ENCODE assay signal across 34 cellular contexts in genomic region chr12:70006619-70006973, GRCh38.
"Had no signal": no experiment of that assay in that cellular context is flagged by ENCODE, and none has a peak within 500 bp of the region (broad histone marks: within the 10 kb centered on the region; RNA-seq: fewer than 3 reads in every experiment).

No MANE protein-coding gene starts in this region.

- H3K4me1 ChIP-seq: Peyer's patch had no signal

- H3K27me3 Mint-ChIP-seq: brain had no signal

- ATAC-seq: activated CD8-positive, alpha-beta T cell treated with anti-CD3 and anti-CD28 coated beads, Interleukin-2, amount 10 ng/mL, durations not matched to agents 7 days and 5 days; activated naive CD8-positive, alpha-beta T cell treated with anti-CD3 and anti-CD28 coated beads, Interleukin-2, amount 50 U/mL, for 24 hours; K562; PC-3 had no signal

- H3K4me1 Mint-ChIP-seq: activated naive CD8-positive, alpha-beta T cell treated with anti-CD3 and anti-CD28 coated beads, Interleukin-2, amount 50 U/mL, for 24 hours had no signal

- H3K36me3 Mint-ChIP-seq: activated naive CD8-positive, alpha-beta T cell had no signal

- H3K27me3 ChIP-seq: MG63, Peyer's patch had no signal

- H3K4me3 ChIP-seq: K562, MG63, Peyer's patch had no signal

- DNase-seq: activated CD4-positive, alpha-beta T cell treated with anti-CD3 and anti-CD28 coated beads for 1 hour; activated CD4-positive, alpha-beta T cell treated with anti-CD3 and anti-CD28 coated beads for 48 hours; activated CD4-positive, alpha-beta T cell treated with anti-CD3 and anti-CD28 coated beads, Interleukin-2, amount 50 U/mL, for 48 hours; activated CD4-positive, CD25-positive, alpha-beta regulatory T cell; activated CD8-positive, alpha-beta T cell treated with anti-CD3 and anti-CD28 coated beads, Interleukin-2, amount 10 ng/mL, durations not matched to agents 7 days and 5 days; activated gamma-delta T cell; activated naive CD4-positive, alpha-beta T cell treated with Interleukin-2 at 50 U/mL for 16 hours; activated naive CD8-positive, alpha-beta T cell treated with anti-CD3 and anti-CD28 coated beads, Interleukin-2, amount 50 U/mL, for 24 hours; activated T-cell treated with anti-CD3 and anti-CD28 coated beads, Interleukin-2, amount 50 U/mL, for 24 hours; anterior cingulate cortex; caudate nucleus; cerebellar nuclear complex; Karpas-422; MG63; MV-4-11; NCI-H1092; NCI-H1436 treated with DMSO at 0.1 percent for 48 hours; NCI-H1694 treated with DMSO at 0.1 percent for 48 hours; NCI-H2029; NCI-H524 treated with DMSO at 0.1 percent for 48 hours; NK-92 treated with Interleukin-12 subunit alpha and Interleukin-12 subunit beta, amount 100 ng/mL, for 24 hours; PC-3; Peyer's patch; Right ventricle myocardium superior; SW 1271; T-helper 1 cell; T-helper 2 cell; T-helper 9 cell had no signal

- H3K27ac Mint-ChIP-seq: activated CD8-positive, alpha-beta T cell treated with anti-CD3 and anti-CD28 coated beads, Interleukin-2, amount 10 ng/mL, durations not matched to agents 7 days and 5 days; activated naive CD8-positive, alpha-beta T cell; activated naive CD8-positive, alpha-beta T cell treated with anti-CD3 and anti-CD28 coated beads, Interleukin-2, amount 50 U/mL, for 24 hours; activated T-cell treated with anti-CD3 and anti-CD28 coated beads, Interleukin-2, amount 50 U/mL, for 24 hours; activated T-helper 2 cell treated with anti-CD3 and anti-CD28 coated beads, Interferon-gamma antibody, Interleukin-2, Interleukin-4, amounts not matched to agents 10 μg/mL and 5 μg/mL and 100 μg/mL, durations not matched to agents 14 hours and 24 hours and 36 hours; brain had no signal

- H3K27ac ChIP-seq: Peyer's patch, RWPE1, VCaP had no signal

- H3K36me3 ChIP-seq: MG63, Peyer's patch had no signal

- H3K4me3 Mint-ChIP-seq: activated CD8-positive, alpha-beta T cell treated with anti-CD3 and anti-CD28 coated beads, Interleukin-2, amount 10 ng/mL, durations not matched to agents 7 days and 5 days; activated naive CD8-positive, alpha-beta T cell; activated naive CD8-positive, alpha-beta T cell treated with anti-CD3 and anti-CD28 coated beads, Interleukin-2, amount 50 U/mL, for 24 hours; activated T-cell treated with anti-CD3 and anti-CD28 coated beads, Interleukin-2, amount 50 U/mL, for 24 hours; brain had no signal
